9 cellular contexts compared by ENCODE assay signal in genomic region chr5:154285661-154286408, GRCh38.
A peak's percentile ranks its signal among the peaks of the same experiment; 100 is the strongest.
DNase-seq lines count a peak whose midpoint lies in the region; ATAC-seq, FAIRE-seq and TF ChIP-seq lines count a peak whose summit lies in the region.
"Had no signal": no experiment of that assay in that cellular context is flagged by ENCODE, and none has a peak within 500 bp of the region (broad histone marks: within the 10 kb centered on the region; RNA-seq: fewer than 3 reads in every experiment).

No MANE protein-coding gene starts in this region.

- RAD21 ChIA-PET in GM12878 (lab: Charles Lee; ENCODE audit: unreplicated experiment) = interaction anchor here (0.9 to 1.0 kb wide), 3 partner anchors 26 to 84 kb away, joined by 3 to 4 read pairs (median 3); no protein-coding TSS in a partner anchor

- no peak overlapping the region for H2BK15ac ChIP-seq in mesenchymal stem cell (ENCODE audit: low read depth, poor library complexity, severe bottlenecking)

- H3K36me3 ChIP-seq in HUES48 (ENCODE audit: control insufficient read depth, insufficient read depth, low read length) (no peaks in the 10 kb centered on the region), GM12878 (ENCODE audit: control insufficient read depth in 2 of 2, insufficient read depth in 2 of 2, low read length in 1 of 2) (peaks cover 0 to 5% of the 10 kb centered on the region in 2 experiments; a peak in 1 of 4 replicates), mesenchymal stem cell (ENCODE audit: control insufficient read depth in 1 of 2, insufficient read depth in 2 of 2, low read depth in 1 of 2, low read length in 2 of 2) (no peaks in the 10 kb centered on the region)

- FAIRE-seq in GM12878 (lab: Jason Lieb, UNC) = no peak

- peak overlapping the region; percentile 40 for H2BK5ac ChIP-seq in mesenchymal stem cell (ENCODE audit: low read depth, low read length, poor library complexity, severe bottlenecking)

- ATAC-seq in GM12878 (no peak), HG02973 (IDR thresholded peaks at IDR 0.05; ENCODE audit: unreplicated experiment) (no peak), HG02938 (IDR thresholded peaks at IDR 0.05; ENCODE audit: unreplicated experiment) (no peak)

- CTCF ChIA-PET in GM12878 (lab: Yijun Ruan, JAX) = interaction anchor here (0.9 to 1.5 kb wide), 2 partner anchors 26 to 49 kb away, joined by 4 read pairs; no protein-coding TSS in a partner anchor

- no peak overlapping the region for H3K14ac ChIP-seq in mesenchymal stem cell (ENCODE audit: low read length in 2 of 2)

- TF ChIP-seq RAD21 in GM12878 (IDR thresholded peaks at IDR 0.05; ENCODE audit: insufficient read depth, low read depth, low read length) = no peak

- BruUV-seq in GM12878 (replicated peaks; lab: Mats Ljungman, UMichigan) = no TSS peak

- in situ Hi-C loops in GM12878 (cut with MboI) = no loop called here

- H2BK12ac ChIP-seq in mesenchymal stem cell (ENCODE audit: low read length in 2 of 2) = no peak overlapping the region

- SMC1A ChIA-PET in GM12878 (lab: Charles Lee; ENCODE audit: uncharacterized antibody, unreplicated experiment) = interaction anchor here (0.5 to 3.2 kb wide), 6 partner anchors 11 to 88 kb away, joined by 3 to 13 read pairs (median 4); no protein-coding TSS in a partner anchor

- intact Hi-C loops in GM12878 (cut with micrococcal nuclease; ENCODE audit: unreplicated experiment) = no loop called here

- H3K4me2 ChIP-seq in GM12878 (ENCODE audit: control insufficient read depth, insufficient read depth) (no peak overlapping the region), mesenchymal stem cell (ENCODE audit: low read length, poor library complexity, severe bottlenecking) (no peak overlapping the region)

- H4K91ac ChIP-seq in mesenchymal stem cell (ENCODE audit: low read length) = no peak overlapping the region

- H2BK120ac ChIP-seq in mesenchymal stem cell (ENCODE audit: low read depth, low read length) = no peak overlapping the region

- 85% methylated on average over 4 of the region's 4 CpGs for WGBS in GM12878 (ENCODE audit: insufficient coverage, insufficient replicate concordance, low lambda C conversion rate, missing lambda C conversion rate)
- 91% methylated on average over 4 of the region's 4 CpGs for WGBS in mesenchymal stem cell

- H3K79me1 ChIP-seq in mesenchymal stem cell (replicated peaks; ENCODE audit: low read length, poor library complexity, severe bottlenecking) = peaks cover 10% of the 10 kb centered on the region

- H3K4me1 ChIP-seq in HUES48 (ENCODE audit: control insufficient read depth, insufficient read depth, low read length) = peaks cover 35% of the 10 kb centered on the region
- H3K4me1 ChIP-seq in GM12878 (ENCODE audit: control insufficient read depth, insufficient read depth, low read length) = peaks cover 32% of the 10 kb centered on the region
- H3K4me1 ChIP-seq in mesenchymal stem cell (ENCODE audit: control insufficient read depth, insufficient read depth, low read depth, low read length) = peaks cover 9% of the 10 kb centered on the region

- H4K20me1 ChIP-seq in GM12878 (ENCODE audit: control insufficient read depth, insufficient read depth) = no peaks in the 10 kb centered on the region

- no peak overlapping the region for H3K18ac ChIP-seq in mesenchymal stem cell (ENCODE audit: low read depth in 1 of 2, low read length in 2 of 2)

- DNase-seq in AG20443 (ENCODE audit: low spot score) = peak; percentile 57
- DNase-seq in GM12878 (ENCODE audit: low read depth, low spot score) = no peak
- peak; percentile 63 for DNase-seq in mesenchymal stem cell
- DNase-seq in COLO668 (lab: John Stamatoyannopoulos, UW; ENCODE audit: unreplicated experiment) = no peak
- no peak for DNase-seq in superior temporal gyrus (ENCODE audit: extremely low spot score)
- DNase-seq: stimulated activated naive CD4-positive, alpha-beta T cell had no signal

- TF ChIP-seq CTCF in GM12878 (IDR thresholded peaks at IDR 0.05 in 2 of 3, conservative IDR thresholded peaks at IDR 0.05 in 1 of 3; ENCODE audit: control insufficient read depth in 2 of 3, extremely low read depth in 1 of 3, insufficient read depth in 1 of 3, low read depth in 3 of 3, low read length in 3 of 3) = no peak

- H3K27ac ChIP-seq in HUES48 (ENCODE audit: low read depth, low read length) (peak overlapping the region; percentile 63), GM12878 (ENCODE audit: control insufficient read depth, insufficient read depth) (peak overlapping the region; percentile 45; the same call in 1 of the 2 replicates), mesenchymal stem cell (ENCODE audit: low read length, poor library complexity, severe bottlenecking) (peak overlapping the region; percentile 78)

- POLR2A ChIA-PET in GM12878 (lab: Charles Lee) = interaction anchor here (0.9 to 1.9 kb wide), 2 partner anchors 11 to 46 kb away, joined by 5 to 8 read pairs; no protein-coding TSS in a partner anchor

- H2AK5ac ChIP-seq in mesenchymal stem cell (ENCODE audit: low read length, severe bottlenecking) = peak overlapping the region; percentile 98

- no peak for TF ChIP-seq POLR2A in GM12878 (IDR thresholded peaks at IDR 0.05; ENCODE audit: low read depth, low read length)

- H3K23ac ChIP-seq in mesenchymal stem cell (ENCODE audit: low read length in 2 of 2) = no peak overlapping the region

- H3K9ac ChIP-seq in HUES48 (ENCODE audit: low read depth, low read length) = no peak overlapping the region
- no peak overlapping the region for H3K9ac ChIP-seq in GM12878 (ENCODE audit: control insufficient read depth, insufficient read depth, low read length)
- no peak overlapping the region for H3K9ac ChIP-seq in mesenchymal stem cell (ENCODE audit: low read length)

- no peaks in the 10 kb centered on the region for H3K9me3 ChIP-seq in HUES48 (ENCODE audit: control insufficient read depth, insufficient read depth, low read length)
- no peaks in the 10 kb centered on the region; the same call in 1 of the 3 replicates for H3K9me3 ChIP-seq in GM12878 (replicated peaks; ENCODE audit: control insufficient read depth, insufficient read depth, low read length)
- H3K9me3 ChIP-seq in mesenchymal stem cell (ENCODE audit: control insufficient read depth, low read length) = no peaks in the 10 kb centered on the region

- H3K79me2 ChIP-seq in GM12878 (ENCODE audit: control insufficient read depth, insufficient read depth, low read length) = peaks cover 1% of the 10 kb centered on the region; the same call in 1 of the 2 replicates

- TF ChIP-seq EP300 in GM12878 (IDR thresholded peaks at IDR 0.05; ENCODE audit: borderline replicate concordance in 1 of 2, control insufficient read depth in 1 of 2, low read depth in 2 of 2, low read length in 2 of 2) = no peak

- no peak overlapping the region for H3K4ac ChIP-seq in mesenchymal stem cell (ENCODE audit: low read depth in 1 of 2, low read length in 2 of 2)

- H3K27me3 ChIP-seq in HUES48 (ENCODE audit: control insufficient read depth, insufficient read depth, low read length) (no peaks in the 10 kb centered on the region), GM12878 (replicated peaks in 1 of 2; ENCODE audit: control insufficient read depth in 2 of 2, insufficient read depth in 2 of 2, low read length in 1 of 2) (no peaks in the 10 kb centered on the region), mesenchymal stem cell (ENCODE audit: control insufficient read depth in 1 of 2, insufficient read depth in 1 of 2, low read length in 2 of 2) (no peaks in the 10 kb centered on the region)

- H2AFZ ChIP-seq in GM12878 (ENCODE audit: control insufficient read depth, low read depth, low read length) (no peak overlapping the region), mesenchymal stem cell (ENCODE audit: low read depth, low read length) (no peak overlapping the region)

- no peak overlapping the region for H3K4me3 ChIP-seq in HUES48 (ENCODE audit: low read depth, low read length)
- no peak overlapping the region for H3K4me3 ChIP-seq in GM12878
- H3K4me3 ChIP-seq in mesenchymal stem cell (ENCODE audit: insufficient read depth in 1 of 2, low read depth in 1 of 2, low read length in 2 of 2) = no peak overlapping the region

- no peak overlapping the region for H4K8ac ChIP-seq in mesenchymal stem cell (ENCODE audit: low read length)

TF ChIP-seq in GM12878, 131 proteins besides CTCF, POLR2A, EP300 and RAD21 (continues in another document):
- no peak for TF ChIP-seq RCOR1 (conservative IDR thresholded peaks at IDR 0.05; ENCODE audit: low read depth, low read length)
- TF ChIP-seq ZNF217 (IDR thresholded peaks at IDR 0.05) = no peak
- no peak for TF ChIP-seq HSF1 (IDR thresholded peaks at IDR 0.05; ENCODE audit: low read depth, low read length)
- TF ChIP-seq PBX3 (IDR thresholded peaks at IDR 0.05; ENCODE audit: insufficient replicate concordance, low read depth, low read length) = no peak
- TF ChIP-seq ATF2 (IDR thresholded peaks at IDR 0.05; ENCODE audit: low read length) = no peak

Comparison
In these comparisons a context has a peak if more than half of its experiments do, and no peak if none do; other contexts are left out.
1. DNase-seq: peak in AG20443 (single experiment) and mesenchymal stem cell (single experiment); none in GM12878 (single experiment), COLO668 (single experiment) and superior temporal gyrus (single experiment).
2. Peak in every context shown above with its lines, with median percentiles within 50 percentile points of each other: H3K27ac ChIP-seq.